Comparison of ENCODE assay signal across 8 cellular contexts in genomic region chr20:63290677-63291472, GRCh38. TPM values are rescaled to one million over a fixed set of nuclear protein-coding genes. Genes with fewer than 3 reads are reported as not detected.
DNase-seq lines count a peak whose midpoint lies in the region; ATAC-seq and TF ChIP-seq lines count a peak whose summit lies in the region.

No MANE protein-coding gene starts in this region.

- no peak overlapping the region for H3K4me2 ChIP-seq in OCI-LY7 (ENCODE audit: low read length)

- TF ChIP-seq EP300 in sigmoid colon (IDR thresholded peaks at IDR 0.05) = no peak

- H3K27me3 Mint-ChIP-seq in activated T-cell treated with anti-CD3 and anti-CD28 coated beads, Interleukin-2, amount 50 U/mL, for 72 hours (ENCODE audit: low read depth) = no peaks in the 10 kb centered on the region

- BruUV-seq in OCI-LY7 (replicated peaks; lab: Mats Ljungman, UMichigan) = no TSS peak

- TF ChIP-seq CTCF in OCI-LY7 (conservative IDR thresholded peaks at IDR 0.05; ENCODE audit: low read length) = peak; percentile 73
- peak; percentile 51 for TF ChIP-seq CTCF in foreskin fibroblast (IDR thresholded peaks at IDR 0.05; ENCODE audit: low read depth, low read length)
- TF ChIP-seq CTCF in sigmoid colon (IDR thresholded peaks at IDR 0.05) = peak in 3 of 4 experiments; percentile 45 to 59 (median 48)

- peak; percentile 30 for DNase-seq in NCI-H2227 (lab: John Stamatoyannopoulos, UW; ENCODE audit: unreplicated experiment)
- no peak for DNase-seq in NCI-H2227 treated with DMSO at 0.1 percent for 48 hours (lab: John Stamatoyannopoulos, UW)
- DNase-seq in OCI-LY7 (ENCODE audit: low spot score) = peak; percentile 51
- DNase-seq in activated T-cell treated with anti-CD3 and anti-CD28 coated beads, Interleukin-2, amount 50 U/mL, for 72 hours = peak; percentile 71 to 81
- DNase-seq in foreskin fibroblast = peak; percentile 19 to 65
- no peak for DNase-seq in sigmoid colon

- no peaks in the 10 kb centered on the region for H3K9me2 ChIP-seq in OCI-LY7 (ENCODE audit: insufficient read depth, low read length)

- H2AFZ ChIP-seq in OCI-LY7 (ENCODE audit: low read length) = no peak overlapping the region

- no peak overlapping the region for H3K27ac Mint-ChIP-seq in activated T-cell treated with anti-CD3 and anti-CD28 coated beads, Interleukin-2, amount 50 U/mL, for 72 hours

- no peaks in the 10 kb centered on the region for H3K79me2 ChIP-seq in OCI-LY7 (ENCODE audit: insufficient read depth, low read depth, low read length)

- no peak overlapping the region for H3K4me3 Mint-ChIP-seq in activated T-cell treated with anti-CD3 and anti-CD28 coated beads, Interleukin-2, amount 50 U/mL, for 72 hours

- peaks cover 8% of the 10 kb centered on the region; the same call in 1 of the 2 replicates for H3K36me3 ChIP-seq in OCI-LY7 (ENCODE audit: insufficient read depth, low read length)
- H3K36me3 ChIP-seq in sigmoid colon = peaks cover 0 to 38% (median 18%) of the 10 kb centered on the region in 4 donors

- peaks cover 0 to 34% (median 23%) of the 10 kb centered on the region in 3 donors for H3K27me3 ChIP-seq in sigmoid colon

- H3K9me3 ChIP-seq in OCI-LY7 (ENCODE audit: low read length) (no peaks in the 10 kb centered on the region), sigmoid colon (no peaks in the 10 kb centered on the region)

- CTCF ChIA-PET in OCI-LY7 (lab: Charles Lee; ENCODE audit: unreplicated experiment) = no interaction called here

- no peaks in the 10 kb centered on the region for H3K9me3 Mint-ChIP-seq in activated T-cell treated with anti-CD3 and anti-CD28 coated beads, Interleukin-2, amount 50 U/mL, for 72 hours

- WGBS in sigmoid colon, 2 donors = 25 to 43% methylated on average over 26 of the region's 26 CpGs

- H3K4me3 ChIP-seq in OCI-LY7 (ENCODE audit: low read depth, low read length, poor library complexity, severe bottlenecking) = no peak overlapping the region
- H3K4me3 ChIP-seq in foreskin fibroblast (ENCODE audit: low read depth in 1 of 2, low read length in 2 of 2) = no peak overlapping the region
- no peak overlapping the region for H3K4me3 ChIP-seq in sigmoid colon

- H3K4me1 Mint-ChIP-seq in activated T-cell treated with anti-CD3 and anti-CD28 coated beads, Interleukin-2, amount 50 U/mL, for 72 hours (ENCODE audit: low read depth) = no peaks in the 10 kb centered on the region

- H3K4me1 ChIP-seq in OCI-LY7 (ENCODE audit: insufficient read depth, low read length, poor library complexity, severe bottlenecking) = no peaks in the 10 kb centered on the region
- peaks cover 0 to 7% (median 4%) of the 10 kb centered on the region in 4 donors for H3K4me1 ChIP-seq in sigmoid colon

- H3K27ac ChIP-seq in OCI-LY7 (ENCODE audit: low read depth, low read length, poor library complexity, severe bottlenecking) (no peak overlapping the region), sigmoid colon (no peak overlapping the region)

- ATAC-seq in activated T-cell treated with anti-CD3 and anti-CD28 coated beads, Interleukin-2, amount 50 U/mL, for 72 hours (replicated peaks in 1 of 2) = peak; percentile 61 to 62
- ATAC-seq in HG03565 (IDR thresholded peaks at IDR 0.05; ENCODE audit: unreplicated experiment) = no peak
- no peak for ATAC-seq in GM21737 (IDR thresholded peaks at IDR 0.05; ENCODE audit: unreplicated experiment)

- H3K36me3 Mint-ChIP-seq in activated T-cell treated with anti-CD3 and anti-CD28 coated beads, Interleukin-2, amount 50 U/mL, for 72 hours (ENCODE audit: insufficient read depth in 2 of 2) = peaks cover 0 to 2% of the 10 kb centered on the region in 2 donors

- intact Hi-C loops in OCI-LY7 (cut with micrococcal nuclease; ENCODE audit: unreplicated experiment) (loop anchor here (1.0 kb wide), 1 partner anchor 68 kb away; no protein-coding TSS in a partner anchor), sigmoid colon (cut with DNase I) (no loop called here)

- no peaks in the 10 kb centered on the region for H4K20me1 ChIP-seq in OCI-LY7 (ENCODE audit: insufficient read depth, low read length)

- no peak for TF ChIP-seq POLR2A in sigmoid colon (IDR thresholded peaks at IDR 0.05)

- POLR2A ChIA-PET in OCI-LY7 (lab: Charles Lee) = no interaction called here

RNA-seq across cellular contexts. Expression of gene COL20A1, which starts 2.1 kb away (rescaled TPM):
- total RNA-seq in OCI-LY7 (2014; rRNA removed; shearing (Covaris generic)) = not detected in 2 replicates
- total RNA-seq in OCI-LY7 (2022) (0.09 and 0.15 TPM in 2 replicates), sigmoid colon (not detected)
- under 1 TPM; 0.50 to 0.58 TPM for total RNA-seq in activated T-cell treated with anti-CD3 and anti-CD28 coated beads, Interleukin-2, amount 50 U/mL, for 72 hours
- under 1 TPM in 1 of 3 donors, not detected in 2; 0.07 TPM for polyA plus RNA-seq in sigmoid colon

RNA-seq across cellular contexts. Expression of gene ARFGAP1, which starts 18.3 kb away (rescaled TPM):
- total RNA-seq in OCI-LY7 (2014; rRNA removed; shearing (Covaris generic)) = 50.4 and 57.9 TPM in 2 replicates
- total RNA-seq in OCI-LY7 (2022) (105 and 116 TPM in 2 replicates), sigmoid colon (10 to 100 TPM; 20.3 to 53.7 (median 34.4) TPM)
- total RNA-seq in activated T-cell treated with anti-CD3 and anti-CD28 coated beads, Interleukin-2, amount 50 U/mL, for 72 hours = 10 to 100 TPM; 75.8 to 76.6 TPM
- polyA plus RNA-seq in sigmoid colon = 100 to 1,000 TPM in 1 of 3 donors, 10 to 100 TPM in 2; 19.8 to 109 (median 24.3) TPM

RNA-seq across cellular contexts. Expression of gene NKAIN4, which starts 36.6 kb away (rescaled TPM):
- not detected in 2 replicates for total RNA-seq in OCI-LY7 (2014; rRNA removed; shearing (Covaris generic))
- total RNA-seq in OCI-LY7 (2022) = not detected in 2 replicates
- not detected for total RNA-seq in activated T-cell treated with anti-CD3 and anti-CD28 coated beads, Interleukin-2, amount 50 U/mL, for 72 hours
- 1 to 10 TPM in 2 of 4 donors, under 1 TPM in 2; 0.33 to 4.4 (median 2.3) TPM for total RNA-seq in sigmoid colon
- under 1 TPM in 1 of 3 donors, not detected in 2; 0.73 TPM for polyA plus RNA-seq in sigmoid colon

RNA-seq across cellular contexts. Expression of gene BIRC7, which starts 55.2 kb away (rescaled TPM):
- total RNA-seq in OCI-LY7 (2014; rRNA removed; shearing (Covaris generic)) = not detected in 2 replicates
- total RNA-seq in OCI-LY7 (2022) = 0.39 and 0.42 TPM in 2 replicates
- under 1 TPM in 1 of 2 donors, not detected in 1; 0.74 TPM for total RNA-seq in activated T-cell treated with anti-CD3 and anti-CD28 coated beads, Interleukin-2, amount 50 U/mL, for 72 hours
- total RNA-seq in sigmoid colon = 1 to 10 TPM in 1 of 4 donors, under 1 TPM in 1, not detected in 2; 0.71 to 1.2 TPM
- polyA plus RNA-seq in sigmoid colon = under 1 TPM in 2 of 3 donors, not detected in 1; 0.15 to 0.60 TPM

Comparison
In these comparisons a context has a peak if more than half of its experiments do, and no peak if none do; other contexts are left out.
1. DNase-seq: peak in NCI-H2227 (single experiment), OCI-LY7 (single experiment), activated T-cell treated with anti-CD3 and anti-CD28 coated beads, Interleukin-2, amount 50 U/mL, for 72 hours (2 of 2) and foreskin fibroblast (2 of 2); none in NCI-H2227 treated with DMSO at 0.1 percent for 48 hours (single experiment) and sigmoid colon (single experiment).
2. ATAC-seq: peak in activated T-cell treated with anti-CD3 and anti-CD28 coated beads, Interleukin-2, amount 50 U/mL, for 72 hours (2 of 2); none in HG03565 (single experiment) and GM21737 (single experiment).
3. Peak in every context shown above with its lines, with median percentiles within 50 percentile points of each other: CTCF ChIP-seq.